ENCODE assay signal across 9 cellular contexts in the genomic region with DNA sequence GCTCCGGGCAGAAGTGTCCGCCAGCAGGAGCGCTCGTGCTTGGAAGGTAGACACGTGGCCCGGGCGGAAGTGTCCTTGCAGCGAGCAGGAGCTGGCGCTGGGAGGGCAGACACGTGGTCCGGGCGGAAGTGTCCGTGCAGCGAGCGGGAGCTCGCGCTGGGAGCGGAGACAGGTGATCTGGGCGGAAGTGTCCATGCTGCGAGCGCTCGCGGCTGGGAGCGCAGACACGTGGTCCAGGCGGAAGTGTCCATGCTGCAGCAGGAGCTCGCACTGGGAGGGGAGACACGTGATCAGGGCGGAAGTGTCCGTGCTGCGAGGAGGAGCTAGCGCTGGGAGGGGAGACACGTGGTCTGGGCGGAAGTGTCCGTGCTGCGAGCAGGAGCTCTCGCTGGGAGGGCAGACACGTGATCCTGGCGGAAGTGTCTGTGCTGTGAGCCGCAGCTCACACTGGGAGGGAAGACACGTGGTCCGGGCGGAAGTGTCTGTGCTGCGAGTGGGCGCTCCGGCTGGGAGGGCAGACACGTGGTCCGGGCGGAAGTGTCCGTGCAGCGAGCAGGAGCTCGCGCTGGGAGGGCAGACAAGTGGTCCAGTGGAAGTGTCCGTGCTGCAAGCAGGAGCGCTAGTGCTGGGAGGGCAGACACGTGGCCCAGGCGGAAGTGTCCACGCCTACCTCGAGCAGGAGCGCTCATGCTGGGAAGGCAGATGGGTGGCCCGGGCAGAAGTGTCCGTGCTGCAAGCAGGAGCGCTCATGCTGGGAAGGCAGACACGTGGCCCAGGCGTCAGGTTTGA. TPM values are rescaled to one million over a fixed set of nuclear protein-coding genes. Genes with fewer than 3 reads are reported as not detected.
DNase-seq lines count a peak whose midpoint lies in the region; ATAC-seq and TF ChIP-seq lines count a peak whose summit lies in the region.
"Had no signal": no experiment of that assay in that cellular context is flagged by ENCODE, and none has a peak within 500 bp of the region (broad histone marks: within the 10 kb centered on the region; RNA-seq: fewer than 3 reads in every experiment).

No MANE protein-coding gene starts in this region.

- ATAC-seq in upper lobe of right lung = no peak
- ATAC-seq in left colon = no peak

- H3K27ac ChIP-seq in adrenal gland (peak overlapping the region in 2 of 5 donors; percentile 64 to 79), upper lobe of right lung (no peak overlapping the region)
- H3K27ac ChIP-seq: SJSA1 had no signal

- H3K4me3 ChIP-seq in adrenal gland (no peak overlapping the region), upper lobe of right lung (no peak overlapping the region)
- H3K4me3 ChIP-seq: SJSA1 had no signal

- intact Hi-C loops in adrenal gland (cut with DNase I) = no loop called here
- intact Hi-C loops in upper lobe of right lung (cut with DNase I) = no loop called here
- intact Hi-C loops in left colon (cut with DNase I, micrococcal nuclease) = no loop called here

- peak; percentile 53 for DNase-seq in stimulated activated CD4-positive, alpha-beta T cell treated with anti-CD3 and anti-CD28 coated beads, Interleukin-15, amount 100 ng/mL, for 24 hours
- DNase-seq in stimulated activated CD4-positive, alpha-beta T cell treated with anti-CD3 and anti-CD28 coated beads, Interleukin-2, amount 100 ng/mL, for 48 hours = no peak
- DNase-seq in adrenal gland (peak in 5 of 7 donors; percentile 32 to 81 (median 44)), iris pigment epithelial cell (ENCODE audit: low read depth) (peak; percentile 37), upper lobe of right lung (no peak), left colon (no peak), HPDE6-E6E7 (ENCODE audit: extremely low spot score) (no peak)
- no peak for DNase-seq in activated CD4-positive, alpha-beta T cell treated with anti-CD3 and anti-CD28 coated beads for 4 hours

- WGBS in adrenal gland, 4 donors = 86 to 96% (median 90%) methylated on average over 65 of the region's 65 CpGs

- H3K9me3 ChIP-seq in adrenal gland (replicated peaks in 1 of 3) (no peaks in the 10 kb centered on the region), upper lobe of right lung (no peaks in the 10 kb centered on the region)
- H3K9me3 ChIP-seq: SJSA1 had no signal

- H3K27me3 ChIP-seq in adrenal gland (no peaks in the 10 kb centered on the region), upper lobe of right lung (no peaks in the 10 kb centered on the region)
- H3K27me3 ChIP-seq: SJSA1 had no signal

- no peak for TF ChIP-seq CTCF in adrenal gland (IDR thresholded peaks at IDR 0.05)
- TF ChIP-seq CTCF in upper lobe of right lung (IDR thresholded peaks at IDR 0.05) = no peak

- H3K4me1 ChIP-seq in adrenal gland (replicated peaks in 1 of 2) (peaks cover 0 to 16% of the 10 kb centered on the region in 2 donors), upper lobe of right lung (peaks cover 21% of the 10 kb centered on the region)
- H3K4me1 ChIP-seq: SJSA1 had no signal

- TF ChIP-seq POLR2A in adrenal gland (IDR thresholded peaks at IDR 0.05) = no peak

- H3K36me3 ChIP-seq in adrenal gland (replicated peaks in 1 of 2) (peaks cover 0 to 28% of the 10 kb centered on the region in 2 donors), upper lobe of right lung (peaks cover 30% of the 10 kb centered on the region)

RNA-seq across cellular contexts. Expression of a gene that starts 41.1 kb away (rescaled TPM):
- total RNA-seq in adrenal gland (10 to 100 TPM in 7 of 8 donors, 1 to 10 TPM in 1; 5.2 to 21.5 (median 13.6) TPM), upper lobe of right lung (25.7 TPM), left colon (10 to 100 TPM; 26.5 to 31.0 TPM)
- 10 to 100 TPM in 1 of 3 donors, 1 to 10 TPM in 2; 8.4 to 17.3 (median 8.7) TPM for polyA plus RNA-seq in adrenal gland

RNA-seq across cellular contexts. Expression of a gene that starts 41.6 kb away (rescaled TPM):
- 10 to 100 TPM; 14.5 to 32.7 (median 23.4) TPM for total RNA-seq in adrenal gland
- 10 to 100 TPM in 1 of 3 donors, 1 to 10 TPM in 2; 7.9 to 11.1 (median 8.8) TPM for polyA plus RNA-seq in adrenal gland
- total RNA-seq in upper lobe of right lung = 15.8 TPM
- total RNA-seq in left colon = 10 to 100 TPM; 27.8 to 37.1 TPM

Comparison
In these comparisons a context has a peak if more than half of its experiments do, and no peak if none do; other contexts are left out.
1. DNase-seq: peak in stimulated activated CD4-positive, alpha-beta T cell treated with anti-CD3 and anti-CD28 coated beads, Interleukin-15, amount 100 ng/mL, for 24 hours (single experiment), adrenal gland (5 of 7) and iris pigment epithelial cell (single experiment); none in stimulated activated CD4-positive, alpha-beta T cell treated with anti-CD3 and anti-CD28 coated beads, Interleukin-2, amount 100 ng/mL, for 48 hours (0 of 2), upper lobe of right lung (single experiment), left colon (0 of 2), HPDE6-E6E7 (single experiment) and activated CD4-positive, alpha-beta T cell treated with anti-CD3 and anti-CD28 coated beads for 4 hours (0 of 2).